1 cellular context compared by ENCODE assay signal in genomic region chr9:136531186-136531903, GRCh38.
TF ChIP-seq lines count a peak whose summit lies in the region.

No MANE protein-coding gene starts in this region.

TF ChIP-seq in HepG2, 621 proteins besides CTCF, POLR2A, EP300 and RAD21:
- TF ChIP-seq, protein P1, sequence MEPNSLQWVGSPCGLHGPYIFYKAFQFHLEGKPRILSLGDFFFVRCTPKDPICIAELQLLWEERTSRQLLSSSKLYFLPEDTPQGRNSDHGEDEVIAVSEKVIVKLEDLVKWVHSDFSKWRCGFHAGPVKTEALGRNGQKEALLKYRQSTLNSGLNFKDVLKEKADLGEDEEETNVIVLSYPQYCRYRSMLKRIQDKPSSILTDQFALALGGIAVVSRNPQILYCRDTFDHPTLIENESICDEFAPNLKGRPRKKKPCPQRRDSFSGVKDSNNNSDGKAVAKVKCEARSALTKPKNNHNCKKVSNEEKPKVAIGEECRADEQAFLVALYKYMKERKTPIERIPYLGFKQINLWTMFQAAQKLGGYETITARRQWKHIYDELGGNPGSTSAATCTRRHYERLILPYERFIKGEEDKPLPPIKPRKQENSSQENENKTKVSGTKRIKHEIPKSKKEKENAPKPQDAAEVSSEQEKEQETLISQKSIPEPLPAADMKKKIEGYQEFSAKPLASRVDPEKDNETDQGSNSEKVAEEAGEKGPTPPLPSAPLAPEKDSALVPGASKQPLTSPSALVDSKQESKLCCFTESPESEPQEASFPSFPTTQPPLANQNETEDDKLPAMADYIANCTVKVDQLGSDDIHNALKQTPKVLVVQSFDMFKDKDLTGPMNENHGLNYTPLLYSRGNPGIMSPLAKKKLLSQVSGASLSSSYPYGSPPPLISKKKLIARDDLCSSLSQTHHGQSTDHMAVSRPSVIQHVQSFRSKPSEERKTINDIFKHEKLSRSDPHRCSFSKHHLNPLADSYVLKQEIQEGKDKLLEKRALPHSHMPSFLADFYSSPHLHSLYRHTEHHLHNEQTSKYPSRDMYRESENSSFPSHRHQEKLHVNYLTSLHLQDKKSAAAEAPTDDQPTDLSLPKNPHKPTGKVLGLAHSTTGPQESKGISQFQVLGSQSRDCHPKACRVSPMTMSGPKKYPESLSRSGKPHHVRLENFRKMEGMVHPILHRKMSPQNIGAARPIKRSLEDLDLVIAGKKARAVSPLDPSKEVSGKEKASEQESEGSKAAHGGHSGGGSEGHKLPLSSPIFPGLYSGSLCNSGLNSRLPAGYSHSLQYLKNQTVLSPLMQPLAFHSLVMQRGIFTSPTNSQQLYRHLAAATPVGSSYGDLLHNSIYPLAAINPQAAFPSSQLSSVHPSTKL (CRISPR knock-in tag; IDR thresholded peaks at IDR 0.05) = no peak
- TF ChIP-seq KAT7 (CRISPR knock-in tag; IDR thresholded peaks at IDR 0.05; ENCODE audit: borderline replicate concordance) = no peak
- TF ChIP-seq SNRNP70 (IDR thresholded peaks at IDR 0.05; ENCODE audit: low read depth, low read length) = no peak
- no peak for TF ChIP-seq LCORL (IDR thresholded peaks at IDR 0.05)
- TF ChIP-seq LCORL (CRISPR knock-in tag; IDR thresholded peaks at IDR 0.05) = no peak
- TF ChIP-seq, protein P2, sequence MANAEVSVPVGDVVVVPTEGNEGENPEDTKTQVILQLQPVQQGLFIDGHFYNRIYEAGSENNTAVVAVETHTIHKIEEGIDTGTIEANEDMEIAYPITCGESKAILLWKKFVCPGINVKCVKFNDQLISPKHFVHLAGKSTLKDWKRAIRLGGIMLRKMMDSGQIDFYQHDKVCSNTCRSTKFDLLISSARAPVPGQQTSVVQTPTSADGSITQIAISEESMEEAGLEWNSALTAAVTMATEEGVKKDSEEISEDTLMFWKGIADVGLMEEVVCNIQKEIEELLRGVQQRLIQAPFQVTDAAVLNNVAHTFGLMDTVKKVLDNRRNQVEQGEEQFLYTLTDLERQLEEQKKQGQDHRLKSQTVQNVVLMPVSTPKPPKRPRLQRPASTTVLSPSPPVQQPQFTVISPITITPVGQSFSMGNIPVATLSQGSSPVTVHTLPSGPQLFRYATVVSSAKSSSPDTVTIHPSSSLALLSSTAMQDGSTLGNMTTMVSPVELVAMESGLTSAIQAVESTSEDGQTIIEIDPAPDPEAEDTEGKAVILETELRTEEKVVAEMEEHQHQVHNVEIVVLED (CRISPR knock-in tag; IDR thresholded peaks at IDR 0.05; ENCODE audit: borderline replicate concordance) = no peak
- no peak for TF ChIP-seq RBFOX2 (IDR thresholded peaks at IDR 0.05; ENCODE audit: low read depth, low read length)
- no peak for TF ChIP-seq KLF13 (CRISPR knock-in tag; IDR thresholded peaks at IDR 0.05)
- no peak for TF ChIP-seq MLX (CRISPR knock-in tag; IDR thresholded peaks at IDR 0.05)
- TF ChIP-seq ZNF121 (CRISPR knock-in tag; IDR thresholded peaks at IDR 0.05) = no peak
TF ChIP-seq in HepG2: peak in this region for 0.
